In genomic region chrX:41538707-41539106, GRCh38 we compare ENCODE assay signal across 20 cellular contexts.
"Had no signal": no experiment of that assay in that cellular context is flagged by ENCODE, and none has a peak within 500 bp of the region (broad histone marks: within the 10 kb centered on the region; RNA-seq: fewer than 3 reads in every experiment).

No MANE protein-coding gene starts in this region.

- H3K4me3 ChIP-seq: coronary artery, heart left ventricle, mucosa of descending colon, sigmoid colon, skin epidermis, testis, tibial nerve had no signal

- H3K9me3 ChIP-seq: heart left ventricle, mucosa of descending colon, sigmoid colon, testis, tibial nerve had no signal

- H3K27ac Mint-ChIP-seq: endodermal cell; naive thymus-derived CD8-positive, alpha-beta T cell; stimulated activated naive B cell treated with anti-CD40 and anti-IgM and Interleukin-4, amounts not matched to agents 10 μg/mL and 1 μg/mL and 100 μg/mL, for 72 hours; stimulated activated naive CD8-positive, alpha-beta T cell treated with anti-CD3 and anti-CD28 coated beads, Interleukin-15, amount 100 ng/mL, for 72 hours had no signal

- H3K36me3 ChIP-seq: sigmoid colon, tibial nerve had no signal

- ATAC-seq: heart left ventricle; left colon; mucosa of descending colon; naive thymus-derived CD8-positive, alpha-beta T cell; stimulated activated naive B cell treated with anti-CD40 and anti-IgM and Interleukin-4, amounts not matched to agents 10 μg/mL and 1 μg/mL and 100 μg/mL, for 72 hours; stimulated activated naive CD8-positive, alpha-beta T cell treated with anti-CD3 and anti-CD28 coated beads, Interleukin-15, amount 100 ng/mL, for 72 hours had no signal

- H3K27me3 ChIP-seq: sigmoid colon, testis, tibial nerve had no signal

- H3K27me3 Mint-ChIP-seq: naive thymus-derived CD8-positive, alpha-beta T cell; stimulated activated naive B cell treated with anti-CD40 and anti-IgM and Interleukin-4, amounts not matched to agents 10 μg/mL and 1 μg/mL and 100 μg/mL, for 72 hours; stimulated activated naive CD8-positive, alpha-beta T cell treated with anti-CD3 and anti-CD28 coated beads, Interleukin-15, amount 100 ng/mL, for 72 hours had no signal

- H3K9me3 Mint-ChIP-seq: naive thymus-derived CD8-positive, alpha-beta T cell; stimulated activated naive B cell treated with anti-CD40 and anti-IgM and Interleukin-4, amounts not matched to agents 10 μg/mL and 1 μg/mL and 100 μg/mL, for 72 hours; stimulated activated naive CD8-positive, alpha-beta T cell treated with anti-CD3 and anti-CD28 coated beads, Interleukin-15, amount 100 ng/mL, for 72 hours had no signal

- H3K4me3 Mint-ChIP-seq: endodermal cell; naive thymus-derived CD8-positive, alpha-beta T cell; neural crest cell; stimulated activated naive B cell treated with anti-CD40 and anti-IgM and Interleukin-4, amounts not matched to agents 10 μg/mL and 1 μg/mL and 100 μg/mL, for 72 hours; stimulated activated naive CD8-positive, alpha-beta T cell treated with anti-CD3 and anti-CD28 coated beads, Interleukin-15, amount 100 ng/mL, for 72 hours had no signal

- DNase-seq: effector CD4-positive, alpha-beta T cell; endodermal cell; foreskin melanocyte; heart left ventricle; hippocampal formation; left colon; mammary epithelial cell; mucosa of descending colon; naive thymus-derived CD8-positive, alpha-beta T cell; posterior cingulate gyrus; sigmoid colon; stimulated activated CD4-positive, alpha-beta T cell treated with anti-CD3 and anti-CD28 coated beads, Interleukin-2, amount 100 ng/mL, for 24 hours; stimulated activated CD4-positive, alpha-beta T cell treated with anti-CD3 and anti-CD28 coated beads, Interleukin-4, amount 100 ng/mL, for 4 hours; stimulated activated naive B cell treated with anti-CD40 and anti-IgM and Interleukin-4, amounts not matched to agents 10 μg/mL and 1 μg/mL and 100 μg/mL, for 72 hours; stimulated activated naive CD8-positive, alpha-beta T cell treated with anti-CD3 and anti-CD28 coated beads, Interleukin-15, amount 100 ng/mL, for 72 hours; testis had no signal

- H3K4me1 ChIP-seq: heart left ventricle, sigmoid colon, testis, tibial nerve had no signal

- H3K4me1 Mint-ChIP-seq: endodermal cell; naive thymus-derived CD8-positive, alpha-beta T cell; neural crest cell; stimulated activated naive B cell treated with anti-CD40 and anti-IgM and Interleukin-4, amounts not matched to agents 10 μg/mL and 1 μg/mL and 100 μg/mL, for 72 hours; stimulated activated naive CD8-positive, alpha-beta T cell treated with anti-CD3 and anti-CD28 coated beads, Interleukin-15, amount 100 ng/mL, for 72 hours had no signal

- H3K27ac ChIP-seq: coronary artery, heart left ventricle, sigmoid colon, skin epidermis, testis, tibial nerve had no signal
